10 cellular contexts compared by ENCODE assay signal in genomic region chr17:64240741-64241347, GRCh38. TPM values are rescaled to one million over a fixed set of nuclear protein-coding genes. Genes with fewer than 3 reads are reported as not detected.
DNase-seq lines count a peak whose midpoint lies in the region; ATAC-seq and TF ChIP-seq lines count a peak whose summit lies in the region.
"Had no signal": no experiment of that assay in that cellular context is flagged by ENCODE, and none has a peak within 500 bp of the region (broad histone marks: within the 10 kb centered on the region; RNA-seq: fewer than 3 reads in every experiment).

No MANE protein-coding gene starts in this region.

- peak overlapping the region; percentile 66 for H2AFZ ChIP-seq in osteoblast (ENCODE audit: low read length)

- no peaks in the 10 kb centered on the region for H3K9me3 ChIP-seq in WERI-Rb-1 (ENCODE audit: severe bottlenecking)
- no peaks in the 10 kb centered on the region for H3K9me3 ChIP-seq in osteoblast (ENCODE audit: low read depth, low read length)

- peak; percentile 63 for ATAC-seq in foreskin keratinocyte
- ATAC-seq: naive thymus-derived CD4-positive, alpha-beta T cell had no signal

- H3K4me1 ChIP-seq in foreskin keratinocyte, result peaks cover 38% of the 10 kb centered on the region
- H3K4me1 ChIP-seq in osteoblast (ENCODE audit: insufficient read depth, low read length), result peaks cover 20% of the 10 kb centered on the region

- H4K20me1 ChIP-seq in osteoblast (ENCODE audit: insufficient read depth, low read length), result peaks cover 10% of the 10 kb centered on the region

- DNase-seq in C1 segment of cervical spinal cord (lab: John Stamatoyannopoulos, UW) (peak in 9 of 14 donors; percentile 22 to 61 (median 33)), WERI-Rb-1 (no peak), foreskin keratinocyte (peak in 1 of 2 donors; percentile 56), osteoblast (ENCODE audit: insufficient read length, low spot score, missing footprints) (no peak), HuH-7.5 (ENCODE audit: low spot score) (no peak), NCI-H1105 treated with DMSO at 0.1 percent for 48 hours (lab: John Stamatoyannopoulos, UW) (no peak), NCI-H510A treated with DMSO at 0.1 percent for 48 hours (lab: John Stamatoyannopoulos, UW) (no peak)
- no peak for DNase-seq in activated naive CD4-positive, alpha-beta T cell treated with anti-CD3 and anti-CD28 coated beads, Interleukin-2, amount 50 U/mL, for 16 hours
- DNase-seq: DMS79 treated with DMSO at 0.1 percent for 48 hours; naive thymus-derived CD4-positive, alpha-beta T cell had no signal

- TF ChIP-seq CTCF in WERI-Rb-1 (IDR thresholded peaks at IDR 0.05; ENCODE audit: low read depth, low read length) (no peak), foreskin keratinocyte (conservative IDR thresholded peaks at IDR 0.05) (no peak), osteoblast (IDR thresholded peaks at IDR 0.05; ENCODE audit: extremely low read depth, low read depth, low read length) (peak; percentile 4)

- H3K36me3 ChIP-seq in WERI-Rb-1, result peaks cover 12% of the 10 kb centered on the region
- no peaks in the 10 kb centered on the region for H3K36me3 ChIP-seq in osteoblast (ENCODE audit: insufficient read depth, low read length)

- H3K4me3 ChIP-seq in WERI-Rb-1 (ENCODE audit: low read depth, low read length), result no peak overlapping the region
- H3K4me3 ChIP-seq in osteoblast (ENCODE audit: insufficient read depth, low read length), result no peak overlapping the region

- H3K79me2 ChIP-seq in osteoblast (ENCODE audit: insufficient read depth, low read length), result peaks cover 47% of the 10 kb centered on the region

- H3K4me2 ChIP-seq in osteoblast (ENCODE audit: insufficient read depth, low read length), result peak overlapping the region; percentile 66

- H3K27ac ChIP-seq in WERI-Rb-1 (peak overlapping the region; percentile 37), foreskin keratinocyte (no peak overlapping the region), osteoblast (ENCODE audit: low read depth, low read length) (peak overlapping the region; percentile 76)

- no peaks in the 10 kb centered on the region for H3K27me3 ChIP-seq in WERI-Rb-1 (ENCODE audit: insufficient read depth, low read depth, severe bottlenecking)
- no peaks in the 10 kb centered on the region for H3K27me3 ChIP-seq in foreskin keratinocyte
- no peaks in the 10 kb centered on the region for H3K27me3 ChIP-seq in osteoblast (ENCODE audit: insufficient read depth, low read length)

RNA-seq across cellular contexts. Expression of gene TEX2, which starts 22.2 kb away (rescaled TPM):
- total RNA-seq in foreskin keratinocyte (52.3 and 54.7 TPM in 2 replicates), osteoblast (17.7 and 20.6 TPM in 2 replicates)
- 14.6 and 17.8 TPM in 2 replicates for polyA plus RNA-seq in foreskin keratinocyte

Comparison
In these comparisons a context has a peak if more than half of its experiments do, and no peak if none do; other contexts are left out.
1. DNase-seq: peak in C1 segment of cervical spinal cord (9 of 14); none in WERI-Rb-1 (single experiment), osteoblast (single experiment), activated naive CD4-positive, alpha-beta T cell treated with anti-CD3 and anti-CD28 coated beads, Interleukin-2, amount 50 U/mL, for 16 hours (single experiment), HuH-7.5 (single experiment), NCI-H1105 treated with DMSO at 0.1 percent for 48 hours (single experiment) and NCI-H510A treated with DMSO at 0.1 percent for 48 hours (single experiment).